In genomic region chr11:97740783-97741151, GRCh38 we compare ENCODE assay signal across 22 cellular contexts.
A peak's percentile ranks its signal among the peaks of the same experiment; 100 is the strongest.
DNase-seq lines count a peak whose midpoint lies in the region; ATAC-seq and TF ChIP-seq lines count a peak whose summit lies in the region.
"Had no signal": no experiment of that assay in that cellular context is flagged by ENCODE, and none has a peak within 500 bp of the region (broad histone marks: within the 10 kb centered on the region; RNA-seq: fewer than 3 reads in every experiment).

No MANE protein-coding gene starts in this region.

- peaks cover 55% of the 10 kb centered on the region for H3K9me3 Mint-ChIP-seq in nephron progenitor cell
- peaks cover 4% of the 10 kb centered on the region for H3K9me3 Mint-ChIP-seq in activated CD4-positive, alpha-beta T cell treated with anti-CD3 and anti-CD28 coated beads for 36 hours (ENCODE audit: low read depth)

- peak overlapping the region; percentile 97 for H3K27ac Mint-ChIP-seq in nephron progenitor cell
- no peak overlapping the region for H3K27ac Mint-ChIP-seq in activated CD4-positive, alpha-beta T cell treated with anti-CD3 and anti-CD28 coated beads for 36 hours

- intact Hi-C loops in left cardiac atrium (cut with DNase I) = no loop called here
- intact Hi-C loops in activated CD4-positive, alpha-beta T cell treated with anti-CD3 and anti-CD28 coated beads for 36 hours (cut with DNase I, micrococcal nuclease) = no loop called here

- no peaks in the 10 kb centered on the region for H3K27me3 Mint-ChIP-seq in nephron progenitor cell (ENCODE audit: low read depth, poor library complexity)
- H3K27me3 Mint-ChIP-seq in activated CD4-positive, alpha-beta T cell treated with anti-CD3 and anti-CD28 coated beads for 36 hours = no peaks in the 10 kb centered on the region

- TF ChIP-seq CTCF in C4-2B (conservative IDR thresholded peaks at IDR 0.05) (no peak), VCaP (conservative IDR thresholded peaks at IDR 0.05) (no peak), nephron progenitor cell (IDR thresholded peaks at IDR 0.05) (no peak)

- DNase-seq in left cardiac atrium (no peak), nephron progenitor cell (no peak), dedifferentiated amniotic fluid mesenchymal stem cell (ENCODE audit: extremely low spot score) (no peak), amniotic stem cell (lab: John Stamatoyannopoulos, UW) (no peak)
- no peak for DNase-seq in activated CD4-positive, alpha-beta T cell treated with anti-CD3 and anti-CD28 coated beads for 36 hours
- DNase-seq: CD8-positive, alpha-beta memory T cell; EL; GM23248; HCEC 1CT; Karpas-422; NCI-H1417 treated with DMSO at 0.1 percent for 48 hours; NCI-H187 treated with DMSO at 0.1 percent for 48 hours; NCI-H226; NCI-H524; NCI-H82; PC-3 had no signal

- CTCF ChIA-PET in activated CD4-positive, alpha-beta T cell treated with anti-CD3 and anti-CD28 coated beads for 36 hours (lab: Charles Lee) = no interaction called here

- peaks cover 26% of the 10 kb centered on the region for H3K4me1 Mint-ChIP-seq in nephron progenitor cell
- no peaks in the 10 kb centered on the region for H3K4me1 Mint-ChIP-seq in activated CD4-positive, alpha-beta T cell treated with anti-CD3 and anti-CD28 coated beads for 36 hours
- H3K4me1 Mint-ChIP-seq: CD8-positive, alpha-beta memory T cell had no signal

- H3K27ac ChIP-seq in C4-2B = peak overlapping the region; percentile 34; the same call in 1 of the 2 replicates
- H3K27ac ChIP-seq in VCaP = peak overlapping the region; percentile 64; the same call in 1 of the 2 replicates
- H3K27ac ChIP-seq: A549, GM23248, HL-60, RWPE1 had no signal

- ATAC-seq in left cardiac atrium = peak; percentile 29 to 30
- no peak for ATAC-seq in activated CD4-positive, alpha-beta T cell treated with anti-CD3 and anti-CD28 coated beads for 36 hours
- ATAC-seq: A549, GM12878, PC-3 had no signal

- POLR2A ChIA-PET in activated CD4-positive, alpha-beta T cell treated with anti-CD3 and anti-CD28 coated beads for 36 hours (lab: Charles Lee) = interaction anchor here (0.7 kb wide), 1 partner anchor 502 kb away, joined by 4 read pairs; no protein-coding TSS in a partner anchor

- peaks cover 26% of the 10 kb centered on the region for H3K36me3 Mint-ChIP-seq in nephron progenitor cell (ENCODE audit: low read depth)
- H3K36me3 Mint-ChIP-seq in activated CD4-positive, alpha-beta T cell treated with anti-CD3 and anti-CD28 coated beads for 36 hours (ENCODE audit: low read depth) = no peaks in the 10 kb centered on the region

- H3K4me3 Mint-ChIP-seq in nephron progenitor cell = no peak overlapping the region
- no peak overlapping the region for H3K4me3 Mint-ChIP-seq in activated CD4-positive, alpha-beta T cell treated with anti-CD3 and anti-CD28 coated beads for 36 hours
- H3K4me3 Mint-ChIP-seq: CD8-positive, alpha-beta memory T cell had no signal
